13 cellular contexts compared by ENCODE assay signal in the genomic region with DNA sequence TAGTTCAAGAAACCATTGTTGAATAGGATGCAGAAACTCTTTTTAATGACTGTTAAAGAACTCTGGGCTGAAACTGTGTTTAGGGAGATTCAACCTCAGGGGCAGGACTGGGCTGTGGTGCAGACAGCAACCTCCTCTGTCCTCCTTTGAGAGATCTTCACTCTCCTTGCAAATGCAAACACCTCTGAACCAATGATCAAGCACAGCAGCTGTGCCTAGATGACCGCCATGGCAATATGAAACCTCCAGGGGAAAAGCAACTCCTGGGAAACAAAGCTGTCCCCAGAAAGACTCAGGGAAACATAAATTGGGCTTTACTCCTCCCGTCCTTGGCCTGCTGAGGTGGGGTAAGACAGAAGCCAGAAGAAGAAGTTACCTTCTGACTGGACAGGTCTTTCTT. TPM values are rescaled to one million over a fixed set of nuclear protein-coding genes. Genes with fewer than 3 reads are reported as not detected.
DNase-seq lines count a peak whose midpoint lies in the region; ATAC-seq and TF ChIP-seq lines count a peak whose summit lies in the region.
"Had no signal": no experiment of that assay in that cellular context is flagged by ENCODE, and none has a peak within 500 bp of the region (broad histone marks: within the 10 kb centered on the region; RNA-seq: fewer than 3 reads in every experiment).

No MANE protein-coding gene starts in this region.

- no peak overlapping the region for H3K4me3 ChIP-seq in psoas muscle
- H3K4me3 ChIP-seq: lung had no signal

- H3K36me3 Mint-ChIP-seq in CD14-positive monocyte, result peaks cover 72 to 88% of the 10 kb centered on the region in 2 donors
- no peaks in the 10 kb centered on the region for H3K36me3 Mint-ChIP-seq in glutamatergic neuron (ENCODE audit: unreplicated experiment)

- H3K4me1 Mint-ChIP-seq in CD14-positive monocyte, result peaks cover 26% of the 10 kb centered on the region
- peaks cover 20% of the 10 kb centered on the region for H3K4me1 Mint-ChIP-seq in glutamatergic neuron (ENCODE audit: low read depth, unreplicated experiment)

- H3K27ac Mint-ChIP-seq in CD14-positive monocyte, result peak overlapping the region; percentile 45 to 86 (median 78)
- H3K27ac Mint-ChIP-seq in glutamatergic neuron (ENCODE audit: unreplicated experiment), result peak overlapping the region; percentile 60

- TF ChIP-seq CTCF in CD14-positive monocyte (IDR thresholded peaks at IDR 0.05), result no peak
- TF ChIP-seq CTCF in glutamatergic neuron (IDR thresholded peaks at IDR 0.05; ENCODE audit: partially characterized antibody, unreplicated experiment), result no peak
- TF ChIP-seq CTCF in psoas muscle (IDR thresholded peaks at IDR 0.05), result no peak

- ATAC-seq in psoas muscle, result peak in 1 of 4 donors; percentile 21
- ATAC-seq: naive thymus-derived CD8-positive, alpha-beta T cell had no signal

- H3K4me3 Mint-ChIP-seq in CD14-positive monocyte (peak overlapping the region in 1 of 2 donors; percentile 6), glutamatergic neuron (ENCODE audit: unreplicated experiment) (peak overlapping the region; percentile 64)
- H3K4me3 Mint-ChIP-seq: naive thymus-derived CD8-positive, alpha-beta T cell had no signal

- H3K27me3 ChIP-seq in psoas muscle (ENCODE audit: insufficient read depth in 3 of 3, low read length in 2 of 3), result no peaks in the 10 kb centered on the region

- peaks cover 0 to 65% of the 10 kb centered on the region in 2 donors for H3K36me3 ChIP-seq in psoas muscle (ENCODE audit: insufficient read depth in 1 of 2, low read depth in 1 of 2)

- intact Hi-C loops in CD14-positive monocyte (cut with micrococcal nuclease) (no loop called here), psoas muscle (cut with DNase I) (loop anchor here in 1 of 2 donors (5.0 kb wide), 1 partner anchor 42 kb away; no protein-coding TSS in a partner anchor)

- H3K9me3 Mint-ChIP-seq in CD14-positive monocyte (peaks cover 0 to 2% (median 0%) of the 10 kb centered on the region in 7 donors), glutamatergic neuron (ENCODE audit: unreplicated experiment) (no peaks in the 10 kb centered on the region)
- H3K9me3 Mint-ChIP-seq: naive thymus-derived CD8-positive, alpha-beta T cell had no signal

- H3K9me3 ChIP-seq in psoas muscle, result no peaks in the 10 kb centered on the region

- WGBS in psoas muscle, 3 donors, result 46 to 69% (median 64%) methylated on average over 2 of the region's 2 CpGs

- peak overlapping the region; percentile 67 for H3K27ac ChIP-seq in psoas muscle

- peaks cover 23% of the 10 kb centered on the region for H3K4me1 ChIP-seq in psoas muscle

- no peak for DNase-seq in CD14-positive monocyte (ENCODE audit: low spot score)
- peak; percentile 4 for DNase-seq in NCI-H69 (lab: John Stamatoyannopoulos, UW)
- no peak for DNase-seq in glutamatergic neuron
- no peak for DNase-seq in psoas muscle
- DNase-seq in AG08395 (ENCODE audit: low spot score), result no peak
- no peak for DNase-seq in NCI-H226
- no peak for DNase-seq in NCI-H2227 treated with DMSO at 0.1 percent for 48 hours (lab: John Stamatoyannopoulos, UW)
- DNase-seq in NK-92 (lab: John Stamatoyannopoulos, UW; ENCODE audit: unreplicated experiment), result no peak
- DNase-seq: activated gamma-delta T cell; Calu3; foreskin melanocyte; naive thymus-derived CD8-positive, alpha-beta T cell had no signal

- H3K27me3 Mint-ChIP-seq in CD14-positive monocyte (ENCODE audit: low read depth in 3 of 3), result no peaks in the 10 kb centered on the region
- H3K27me3 Mint-ChIP-seq in glutamatergic neuron (ENCODE audit: unreplicated experiment), result no peaks in the 10 kb centered on the region
- H3K27me3 Mint-ChIP-seq: naive thymus-derived CD8-positive, alpha-beta T cell had no signal

RNA-seq across cellular contexts. Expression of gene TBC1D2B, which starts 52.6 kb away (rescaled TPM):
- polyA plus RNA-seq in CD14-positive monocyte (1 to 10 TPM; 5.9 to 6.2 TPM), psoas muscle (1 to 10 TPM; 2.8 to 5.6 (median 3.4) TPM)
- total RNA-seq in glutamatergic neuron (ENCODE audit: unreplicated experiment) (45.3 TPM), psoas muscle (10 to 100 TPM in 1 of 4 donors, 1 to 10 TPM in 3; 6.8 to 11.8 (median 8.8) TPM)
